Comparison of ENCODE assay signal across 1 cellular context in the genomic region with DNA sequence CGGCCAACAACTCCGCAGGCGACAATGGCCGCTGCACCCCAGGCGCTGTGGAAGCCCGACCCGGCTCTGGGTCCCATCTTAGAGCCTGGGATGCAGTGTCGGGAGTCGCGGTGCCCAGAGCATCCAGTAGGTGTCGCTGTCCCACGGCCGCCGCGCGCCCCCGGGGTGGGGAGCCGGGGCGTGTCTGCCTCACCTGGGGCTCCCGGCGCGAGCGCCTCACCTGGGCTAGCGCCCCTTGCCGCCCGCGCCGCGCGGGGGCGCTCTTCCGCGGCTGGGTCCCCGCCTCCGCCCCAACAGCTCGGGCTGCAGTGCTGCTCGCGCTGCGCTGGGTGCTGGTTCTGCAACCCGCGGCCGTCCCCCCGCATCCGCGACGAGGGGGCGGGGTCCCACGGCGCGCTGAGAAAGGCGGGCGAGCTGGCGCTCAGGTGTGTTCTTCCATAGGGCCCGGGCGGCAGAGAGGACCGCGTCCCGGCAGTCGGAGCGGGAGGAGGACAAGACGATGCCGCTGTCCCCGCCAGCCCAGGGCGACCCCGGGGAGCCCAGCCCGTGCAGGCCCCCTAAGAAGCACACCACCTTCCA.
TF ChIP-seq lines count a peak whose summit lies in the region.

A gene with protein sequence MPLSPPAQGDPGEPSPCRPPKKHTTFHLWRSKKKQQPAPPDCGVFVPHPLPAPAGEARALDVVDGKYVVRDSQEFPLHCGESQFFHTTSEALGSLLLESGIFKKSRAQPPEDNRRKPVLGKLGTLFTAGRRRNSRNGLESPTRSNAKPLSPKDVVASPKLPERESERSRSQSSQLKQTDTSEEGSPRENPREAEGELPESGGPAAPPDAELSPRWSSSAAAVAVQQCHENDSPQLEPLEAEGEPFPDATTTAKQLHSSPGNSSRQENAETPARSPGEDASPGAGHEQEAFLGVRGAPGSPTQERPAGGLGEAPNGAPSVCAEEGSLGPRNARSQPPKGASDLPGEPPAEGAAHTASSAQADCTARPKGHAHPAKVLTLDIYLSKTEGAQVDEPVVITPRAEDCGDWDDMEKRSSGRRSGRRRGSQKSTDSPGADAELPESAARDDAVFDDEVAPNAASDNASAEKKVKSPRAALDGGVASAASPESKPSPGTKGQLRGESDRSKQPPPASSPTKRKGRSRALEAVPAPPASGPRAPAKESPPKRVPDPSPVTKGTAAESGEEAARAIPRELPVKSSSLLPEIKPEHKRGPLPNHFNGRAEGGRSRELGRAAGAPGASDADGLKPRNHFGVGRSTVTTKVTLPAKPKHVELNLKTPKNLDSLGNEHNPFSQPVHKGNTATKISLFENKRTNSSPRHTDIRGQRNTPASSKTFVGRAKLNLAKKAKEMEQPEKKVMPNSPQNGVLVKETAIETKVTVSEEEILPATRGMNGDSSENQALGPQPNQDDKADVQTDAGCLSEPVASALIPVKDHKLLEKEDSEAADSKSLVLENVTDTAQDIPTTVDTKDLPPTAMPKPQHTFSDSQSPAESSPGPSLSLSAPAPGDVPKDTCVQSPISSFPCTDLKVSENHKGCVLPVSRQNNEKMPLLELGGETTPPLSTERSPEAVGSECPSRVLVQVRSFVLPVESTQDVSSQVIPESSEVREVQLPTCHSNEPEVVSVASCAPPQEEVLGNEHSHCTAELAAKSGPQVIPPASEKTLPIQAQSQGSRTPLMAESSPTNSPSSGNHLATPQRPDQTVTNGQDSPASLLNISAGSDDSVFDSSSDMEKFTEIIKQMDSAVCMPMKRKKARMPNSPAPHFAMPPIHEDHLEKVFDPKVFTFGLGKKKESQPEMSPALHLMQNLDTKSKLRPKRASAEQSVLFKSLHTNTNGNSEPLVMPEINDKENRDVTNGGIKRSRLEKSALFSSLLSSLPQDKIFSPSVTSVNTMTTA (N-terminal part only) (plus strand): TSS at position 308 of the 579 bp plus-strand sequence. CDS start 192 bp downstream, at position 500.

TF ChIP-seq in liver, 16 proteins besides CTCF, POLR2A, EP300 and RAD21 (continued from another document):
- TF ChIP-seq, protein P1, sequence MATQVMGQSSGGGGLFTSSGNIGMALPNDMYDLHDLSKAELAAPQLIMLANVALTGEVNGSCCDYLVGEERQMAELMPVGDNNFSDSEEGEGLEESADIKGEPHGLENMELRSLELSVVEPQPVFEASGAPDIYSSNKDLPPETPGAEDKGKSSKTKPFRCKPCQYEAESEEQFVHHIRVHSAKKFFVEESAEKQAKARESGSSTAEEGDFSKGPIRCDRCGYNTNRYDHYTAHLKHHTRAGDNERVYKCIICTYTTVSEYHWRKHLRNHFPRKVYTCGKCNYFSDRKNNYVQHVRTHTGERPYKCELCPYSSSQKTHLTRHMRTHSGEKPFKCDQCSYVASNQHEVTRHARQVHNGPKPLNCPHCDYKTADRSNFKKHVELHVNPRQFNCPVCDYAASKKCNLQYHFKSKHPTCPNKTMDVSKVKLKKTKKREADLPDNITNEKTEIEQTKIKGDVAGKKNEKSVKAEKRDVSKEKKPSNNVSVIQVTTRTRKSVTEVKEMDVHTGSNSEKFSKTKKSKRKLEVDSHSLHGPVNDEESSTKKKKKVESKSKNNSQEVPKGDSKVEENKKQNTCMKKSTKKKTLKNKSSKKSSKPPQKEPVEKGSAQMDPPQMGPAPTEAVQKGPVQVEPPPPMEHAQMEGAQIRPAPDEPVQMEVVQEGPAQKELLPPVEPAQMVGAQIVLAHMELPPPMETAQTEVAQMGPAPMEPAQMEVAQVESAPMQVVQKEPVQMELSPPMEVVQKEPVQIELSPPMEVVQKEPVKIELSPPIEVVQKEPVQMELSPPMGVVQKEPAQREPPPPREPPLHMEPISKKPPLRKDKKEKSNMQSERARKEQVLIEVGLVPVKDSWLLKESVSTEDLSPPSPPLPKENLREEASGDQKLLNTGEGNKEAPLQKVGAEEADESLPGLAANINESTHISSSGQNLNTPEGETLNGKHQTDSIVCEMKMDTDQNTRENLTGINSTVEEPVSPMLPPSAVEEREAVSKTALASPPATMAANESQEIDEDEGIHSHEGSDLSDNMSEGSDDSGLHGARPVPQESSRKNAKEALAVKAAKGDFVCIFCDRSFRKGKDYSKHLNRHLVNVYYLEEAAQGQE (IDR thresholded peaks at IDR 0.05) = no peak
- TF ChIP-seq YY1 (IDR thresholded peaks at IDR 0.05) (no peak), TAF1 (conservative IDR thresholded peaks at IDR 0.05) (no peak), RXRA (IDR thresholded peaks at IDR 0.05) (no peak)
